8 cellular contexts compared by ENCODE assay signal in the genomic region with DNA sequence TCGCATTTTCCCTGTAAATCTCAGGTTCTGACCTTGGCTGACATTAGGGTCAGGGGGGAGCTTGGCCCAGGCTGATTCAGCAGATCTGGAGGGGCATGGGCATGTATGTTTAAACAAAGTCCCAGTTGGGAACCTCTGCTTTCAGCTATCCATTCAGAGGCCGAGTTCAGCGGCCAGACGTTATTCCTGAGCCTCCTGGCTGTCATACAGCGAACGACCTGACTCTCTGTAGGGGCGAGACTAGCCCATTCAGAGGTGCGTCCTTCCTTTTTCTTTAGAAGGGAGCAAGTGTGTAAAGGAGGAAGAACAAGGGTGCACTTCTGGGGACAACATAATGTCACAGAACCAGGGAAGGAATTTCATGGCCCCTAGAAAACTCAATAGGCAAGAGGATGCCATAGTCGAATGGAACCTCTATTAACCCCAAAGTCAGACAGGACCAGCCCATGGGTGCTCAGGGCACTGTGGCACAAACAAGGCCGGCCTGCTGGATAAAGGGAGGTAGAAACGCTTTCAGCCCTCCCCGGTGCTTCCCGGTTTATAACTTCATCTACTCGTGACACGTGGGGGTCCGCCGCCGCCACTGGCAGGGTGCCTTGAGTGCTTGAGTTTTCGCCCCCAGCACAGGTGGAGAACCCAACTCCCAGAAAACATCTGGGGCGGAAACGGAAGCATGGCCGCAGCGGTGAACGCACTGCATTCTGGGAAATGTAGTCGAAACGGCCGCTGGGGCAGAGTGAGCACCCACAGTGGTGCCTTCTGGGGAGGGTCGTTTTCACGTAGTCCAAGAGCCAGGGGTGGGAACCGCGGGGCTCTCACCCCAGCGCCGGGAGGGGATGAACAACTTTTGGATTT. TPM values are rescaled to one million over a fixed set of nuclear protein-coding genes. Genes with fewer than 3 reads are reported as not detected.
DNase-seq lines count a peak whose midpoint lies in the region; ATAC-seq, FAIRE-seq and TF ChIP-seq lines count a peak whose summit lies in the region.

No MANE protein-coding gene starts in this region.

- CTCF ChIA-PET in WTC11 (lab: Charles Lee) = interaction anchor here (0.8 to 0.9 kb wide), 2 partner anchors 16 to 134 kb away, joined by 3 to 5 read pairs; no protein-coding TSS in a partner anchor

- FAIRE-seq in bronchial epithelial cell (lab: Jason Lieb, UNC) = no peak

- POLR2A ChIA-PET in WTC11 (lab: Charles Lee) = no interaction called here

- H3K36me3 ChIP-seq in Karpas-422 (ENCODE audit: insufficient read depth, low read length) (no peaks in the 10 kb centered on the region), bronchial epithelial cell (ENCODE audit: control insufficient read depth, insufficient read depth, low read length) (no peaks in the 10 kb centered on the region)

- H3K27ac Mint-ChIP-seq in WTC11 = no peak overlapping the region

- H3K4me3 Mint-ChIP-seq in WTC11 = peak overlapping the region; percentile 69

- H3K27me3 Mint-ChIP-seq in WTC11 (ENCODE audit: low read depth) = peaks cover 13% of the 10 kb centered on the region

- H3K36me3 Mint-ChIP-seq in WTC11 = no peaks in the 10 kb centered on the region

- H3K9me2 ChIP-seq in Karpas-422 (replicated peaks; ENCODE audit: insufficient read depth, low read length) = no peaks in the 10 kb centered on the region

- no peaks in the 10 kb centered on the region for H4K20me1 ChIP-seq in Karpas-422 (ENCODE audit: insufficient read depth, low read depth, low read length)

- peak; percentile 77 for DNase-seq in DMS53 (lab: John Stamatoyannopoulos, UW)
- DNase-seq in Karpas-422 = peak; percentile 92
- peak; percentile 71 for DNase-seq in WTC11 (ENCODE audit: low spot score)
- peak; percentile 31 for DNase-seq in bronchial epithelial cell (ENCODE audit: low read depth)
- peak; percentile 70 for DNase-seq in islet precursor cell
- peak; percentile 51 to 57 for DNase-seq in stimulated activated CD4-positive, alpha-beta T cell treated with anti-CD3 and anti-CD28 coated beads, Interleukin-15, amount 100 ng/mL, for 1 hour (ENCODE audit: low read depth in 1 of 2, low spot score in 1 of 2)

- no peaks in the 10 kb centered on the region; the same call in 1 of the 2 replicates for H3K9me3 Mint-ChIP-seq in WTC11

- no peak overlapping the region for H2AFZ ChIP-seq in Karpas-422 (ENCODE audit: low read length)

- peak overlapping the region; percentile 55 for H3K9ac ChIP-seq in Karpas-422 (ENCODE audit: low read length)

- no peaks in the 10 kb centered on the region for H3K9me3 ChIP-seq in Karpas-422 (ENCODE audit: low read length)

- ATAC-seq in GM21528 (IDR thresholded peaks at IDR 0.05; ENCODE audit: low FRiP score, unreplicated experiment) (peak; percentile 64), WTC11 (peak; percentile 82), GM18873 (IDR thresholded peaks at IDR 0.05; ENCODE audit: low FRiP score, unreplicated experiment) (no peak)

- H3K4me2 ChIP-seq in Karpas-422 (ENCODE audit: low read depth, low read length, poor library complexity, severe bottlenecking) = peak overlapping the region; percentile 70

- peak overlapping the region; percentile 60 for H3K4me3 ChIP-seq in Karpas-422 (ENCODE audit: low read length)
- H3K4me3 ChIP-seq in bronchial epithelial cell (ENCODE audit: low read depth, low read length) = peak overlapping the region; percentile 23

- no peak for TF ChIP-seq CTCF in WTC11 (IDR thresholded peaks at IDR 0.05)
- TF ChIP-seq CTCF in bronchial epithelial cell (IDR thresholded peaks at IDR 0.05; ENCODE audit: insufficient read depth, low read length, severe bottlenecking) = no peak

- peaks cover 16% of the 10 kb centered on the region for H3K4me1 Mint-ChIP-seq in WTC11

- H3K79me2 ChIP-seq in Karpas-422 (ENCODE audit: low read length) = peaks cover 87% of the 10 kb centered on the region

- peak overlapping the region; percentile 38; the same call in 1 of the 2 replicates for H3K27ac ChIP-seq in Karpas-422 (ENCODE audit: low read length)

- H3K27me3 ChIP-seq in Karpas-422 (ENCODE audit: low read length) (no peaks in the 10 kb centered on the region), bronchial epithelial cell (ENCODE audit: control insufficient read depth, insufficient read depth, low read length) (no peaks in the 10 kb centered on the region)

- peaks cover 77% of the 10 kb centered on the region for H3K4me1 ChIP-seq in Karpas-422 (ENCODE audit: low read length)

TF ChIP-seq in WTC11, 78 proteins besides CTCF, POLR2A, EP300 and RAD21:
- TF ChIP-seq FOXK1 (CRISPR knock-in tag; IDR thresholded peaks at IDR 0.05) (0 out of 2 replicates have a peak, but pooled peaks have one; percentile 51), AR (CRISPR knock-in tag; IDR thresholded peaks at IDR 0.05) (no peak), ELF4 (CRISPR knock-in tag; IDR thresholded peaks at IDR 0.05; ENCODE audit: low read depth) (no peak), GTF2I (CRISPR knock-in tag; conservative IDR thresholded peaks at IDR 0.05) (no peak)
- TF ChIP-seq, protein P1, sequence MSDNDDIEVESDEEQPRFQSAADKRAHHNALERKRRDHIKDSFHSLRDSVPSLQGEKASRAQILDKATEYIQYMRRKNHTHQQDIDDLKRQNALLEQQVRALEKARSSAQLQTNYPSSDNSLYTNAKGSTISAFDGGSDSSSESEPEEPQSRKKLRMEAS (CRISPR knock-in tag; IDR thresholded peaks at IDR 0.05) = peak; percentile 56; the same call in 1 of the 2 replicates
- TF ChIP-seq, protein P2, sequence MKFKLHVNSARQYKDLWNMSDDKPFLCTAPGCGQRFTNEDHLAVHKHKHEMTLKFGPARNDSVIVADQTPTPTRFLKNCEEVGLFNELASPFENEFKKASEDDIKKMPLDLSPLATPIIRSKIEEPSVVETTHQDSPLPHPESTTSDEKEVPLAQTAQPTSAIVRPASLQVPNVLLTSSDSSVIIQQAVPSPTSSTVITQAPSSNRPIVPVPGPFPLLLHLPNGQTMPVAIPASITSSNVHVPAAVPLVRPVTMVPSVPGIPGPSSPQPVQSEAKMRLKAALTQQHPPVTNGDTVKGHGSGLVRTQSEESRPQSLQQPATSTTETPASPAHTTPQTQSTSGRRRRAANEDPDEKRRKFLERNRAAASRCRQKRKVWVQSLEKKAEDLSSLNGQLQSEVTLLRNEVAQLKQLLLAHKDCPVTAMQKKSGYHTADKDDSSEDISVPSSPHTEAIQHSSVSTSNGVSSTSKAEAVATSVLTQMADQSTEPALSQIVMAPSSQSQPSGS (CRISPR knock-in tag; IDR thresholded peaks at IDR 0.05; ENCODE audit: borderline replicate concordance, low read depth) = no peak

RNA-seq across cellular contexts. Expression of gene PLCG2, which starts 33.2 kb away (rescaled TPM):
- 574 and 580 TPM in 2 replicates for total RNA-seq in Karpas-422 (2014; rRNA removed; shearing (Covaris generic); ENCODE audit: low replicate concordance)
- total RNA-seq in WTC11 (2021) (7.0 to 8.7 TPM (median 8.6 TPM) in 3 replicates), bronchial epithelial cell (1.8 and 1.9 TPM in 2 replicates)

Comparison
In these comparisons a context has a peak if more than half of its experiments do, and no peak if none do; other contexts are left out.
1. DNase-seq: peak in every context shown above with its lines; median percentile 92 in Karpas-422; 77 in DMS53; 71 in WTC11; 70 in islet precursor cell; 54 in stimulated activated CD4-positive, alpha-beta T cell treated with anti-CD3 and anti-CD28 coated beads, Interleukin-15, amount 100 ng/mL, for 1 hour; 31 in bronchial epithelial cell.
2. RNA of gene PLCG2, which starts 33.2 kb away (total RNA-seq): 574 to 580 TPM in Karpas-422; 7.0 to 8.7 TPM in WTC11 and 1.8 to 1.9 TPM in bronchial epithelial cell; every median in the first group is over 10 times any median in the second.